ENCODE assay signal across 17 cellular contexts in the genomic region with DNA sequence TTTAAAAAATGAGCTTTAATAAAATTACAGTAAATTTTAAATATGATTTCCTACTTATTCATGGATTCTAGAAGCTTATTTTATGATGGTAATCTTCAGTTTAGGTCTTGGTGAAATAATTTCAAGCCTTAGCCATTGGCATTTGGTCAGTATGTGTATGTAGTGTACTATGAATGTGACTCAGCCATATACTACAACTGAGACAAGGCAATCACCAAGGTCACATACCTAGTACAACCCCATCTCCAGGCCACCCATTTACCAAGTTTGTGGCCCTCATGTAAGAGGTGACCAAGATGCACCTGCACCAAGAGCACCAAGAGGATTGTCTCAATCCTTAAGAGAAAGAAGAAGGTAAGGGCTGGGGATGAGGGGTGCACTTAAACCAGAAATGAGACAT. TPM values are rescaled to one million over a fixed set of nuclear protein-coding genes. Genes with fewer than 3 reads are reported as not detected.
A peak's percentile ranks its signal among the peaks of the same experiment; 100 is the strongest.
DNase-seq lines count a peak whose midpoint lies in the region; ATAC-seq, FAIRE-seq and TF ChIP-seq lines count a peak whose summit lies in the region.
"Had no signal": no experiment of that assay in that cellular context is flagged by ENCODE, and none has a peak within 500 bp of the region (broad histone marks: within the 10 kb centered on the region; RNA-seq: fewer than 3 reads in every experiment).

No MANE protein-coding gene starts in this region.

- no peak overlapping the region for H3K27ac ChIP-seq in Panc1 (ENCODE audit: low read length)
- no peak overlapping the region for H3K27ac ChIP-seq in small intestine (ENCODE audit: low read depth in 1 of 2, low read length in 1 of 2)
- H3K27ac ChIP-seq: hepatocyte, right atrium auricular region had no signal

- H3K4me3 ChIP-seq in Panc1 (ENCODE audit: low read depth in 2 of 2, low read length in 2 of 2) = no peak overlapping the region
- no peak overlapping the region for H3K4me3 ChIP-seq in small intestine (ENCODE audit: low read depth in 1 of 2, low read length in 2 of 2)
- H3K4me3 ChIP-seq: hepatocyte, right atrium auricular region had no signal

- DNase-seq in Panc1 (ENCODE audit: low read depth, low spot score) = no peak
- no peak for DNase-seq in small intestine
- no peak for DNase-seq in stimulated activated CD4-positive, alpha-beta T cell treated with anti-CD3 and anti-CD28 coated beads, Interleukin-4, amount 100 ng/mL, for 1 hour
- no peak for DNase-seq in effector CD8-positive, alpha-beta T cell (lab: John Stamatoyannopoulos, UW)
- DNase-seq in NCI-H748 (lab: John Stamatoyannopoulos, UW; ENCODE audit: unreplicated experiment) = no peak
- DNase-seq: activated CD8-positive, alpha-beta T cell treated with anti-CD3 and anti-CD28 coated beads, Interleukin-2, amount 10 ng/mL, durations not matched to agents 7 days and 5 days; effector CD4-positive, alpha-beta T cell; midbrain; NCI-H446 treated with DMSO at 0.1 percent for 48 hours; OCI-M1; SK-N-SH had no signal

- H3K36me3 ChIP-seq in Panc1 (ENCODE audit: control insufficient read depth, insufficient read depth, low read length) (peaks cover 15% of the 10 kb centered on the region), small intestine (ENCODE audit: control insufficient read depth in 2 of 2, insufficient read depth in 2 of 2, low read length in 2 of 2) (peaks cover 5 to 8% of the 10 kb centered on the region in 2 donors)

- H3K27me3 ChIP-seq in Panc1 (ENCODE audit: control insufficient read depth, insufficient read depth, low read length) (no peaks in the 10 kb centered on the region), small intestine (ENCODE audit: control insufficient read depth in 2 of 2, insufficient read depth in 2 of 2, low read length in 2 of 2) (no peaks in the 10 kb centered on the region)
- H3K27me3 ChIP-seq: hepatocyte, right atrium auricular region had no signal

- in situ Hi-C loops in Panc1 (cut with HindIII; ENCODE audit: low pct_unique_long_range_greater_than_20kb, low sequenced_read_pairs) = no loop called here

- ATAC-seq in GM18508 (IDR thresholded peaks at IDR 0.05; ENCODE audit: insufficient read depth, unreplicated experiment) (peak; percentile 52), GM19467 (IDR thresholded peaks at IDR 0.05; ENCODE audit: unreplicated experiment) (peak; percentile 25), HG03060 (IDR thresholded peaks at IDR 0.05; ENCODE audit: low read depth, unreplicated experiment) (peak; percentile 24), Panc1 (peak; percentile 58; the same call in 1 of the 2 replicates)
- ATAC-seq: activated CD8-positive, alpha-beta T cell treated with anti-CD3 and anti-CD28 coated beads, Interleukin-2, amount 10 ng/mL, durations not matched to agents 7 days and 5 days had no signal

- no peaks in the 10 kb centered on the region for H3K4me1 ChIP-seq in Panc1 (ENCODE audit: control insufficient read depth, insufficient read depth, low read length)
- no peaks in the 10 kb centered on the region for H3K4me1 ChIP-seq in small intestine (ENCODE audit: control insufficient read depth in 2 of 2, insufficient read depth in 1 of 2, low read depth in 1 of 2, low read length in 1 of 2)
- H3K4me1 ChIP-seq: right atrium auricular region had no signal

- intact Hi-C loops in Panc1 (cut with micrococcal nuclease; ENCODE audit: unreplicated experiment) = no loop called here

- POLR2A ChIA-PET in Panc1 (lab: Charles Lee) = interaction anchor here (0.6 kb wide), 1 partner anchor 76 kb away, joined by 3 read pairs; no protein-coding TSS in a partner anchor

- CTCF ChIA-PET in Panc1 (lab: Charles Lee) = no interaction called here

- TF ChIP-seq CTCF in Panc1 (IDR thresholded peaks at IDR 0.05) = no peak

- BruUV-seq in Panc1 (replicated peaks; lab: Mats Ljungman, UMichigan) = no TSS peak

- H3K9me3 ChIP-seq in Panc1 (ENCODE audit: control insufficient read depth, insufficient read depth, low read depth, low read length) (no peaks in the 10 kb centered on the region), small intestine (ENCODE audit: control insufficient read depth, low read depth) (no peaks in the 10 kb centered on the region)
- H3K9me3 ChIP-seq: right atrium auricular region, SK-N-SH had no signal

- no peak for FAIRE-seq in small intestine (lab: Jason Lieb, UNC)
- FAIRE-seq: D721Med had no signal

RNA-seq across cellular contexts. Expression of a gene that starts 54.8 kb away (rescaled TPM):
- total RNA-seq in Panc1 (2021; ENCODE audit: unreplicated experiment) = 0.08 TPM
- polyA plus RNA-seq in Panc1 (2012; ENCODE audit: insufficient read length) = not detected
- 1 to 10 TPM; 1.9 to 5.2 (median 2.5) TPM for polyA plus RNA-seq in small intestine
- total RNA-seq: activated CD8-positive, alpha-beta T cell treated with anti-CD3 and anti-CD28 coated beads, Interleukin-2, amount 10 ng/mL, durations not matched to agents 7 days and 5 days had no signal
